Comparison of ENCODE assay signal across 23 cellular contexts in genomic region chr13:52701728-52702480, GRCh38. TPM values are rescaled to one million over a fixed set of nuclear protein-coding genes. Genes with fewer than 3 reads are reported as not detected.
"Had no signal": no experiment of that assay in that cellular context is flagged by ENCODE, and none has a peak within 500 bp of the region (broad histone marks: within the 10 kb centered on the region; RNA-seq: fewer than 3 reads in every experiment).

No MANE protein-coding gene starts in this region.

- H3K27me3 Mint-ChIP-seq: activated B cell treated with CpG ODN at 0.5 μM for 24 hours; natural killer cell treated with Interleukin-12 subunit alpha and Interleukin-12 subunit beta and Interleukin-15 and Interleukin-18, amount 100 ng/mL, for 72 hours; progenitor cell of endocrine pancreas had no signal

- H3K27ac ChIP-seq: coronary artery, upper lobe of left lung had no signal

- H3K27ac Mint-ChIP-seq: activated B cell treated with CpG ODN at 0.5 μM for 24 hours; natural killer cell treated with Interleukin-12 subunit alpha and Interleukin-12 subunit beta and Interleukin-15 and Interleukin-18, amount 100 ng/mL, for 72 hours; progenitor cell of endocrine pancreas had no signal

- H3K9me3 Mint-ChIP-seq: activated B cell treated with CpG ODN at 0.5 μM for 24 hours; natural killer cell treated with Interleukin-12 subunit alpha and Interleukin-12 subunit beta and Interleukin-15 and Interleukin-18, amount 100 ng/mL, for 72 hours had no signal

- H3K36me3 Mint-ChIP-seq: natural killer cell treated with Interleukin-12 subunit alpha and Interleukin-12 subunit beta and Interleukin-15 and Interleukin-18, amount 100 ng/mL, for 72 hours had no signal

- DNase-seq: activated B cell treated with CpG ODN at 0.5 μM for 24 hours; activated CD4-positive, alpha-beta T cell treated with anti-CD3 and anti-CD28 coated beads for 4 hours; activated CD4-positive, alpha-beta T cell treated with anti-CD3 and anti-CD28 coated beads, Interleukin-2, amount 50 U/mL, for 48 hours; activated naive CD4-positive, alpha-beta T cell treated with Interleukin-2 at 50 U/mL for 16 hours; activated T-cell treated with anti-CD3 and anti-CD28 coated beads, Interleukin-2, amount 50 U/mL, for 48 hours; amygdala; cerebellar nuclear complex; erythroblast; foreskin fibroblast; hippocampal formation; left ventricle myocardium superior; retina; stimulated activated CD4-positive, alpha-beta T cell treated with anti-CD3 and anti-CD28 coated beads, Interleukin-4, amount 100 ng/mL, for 1 hour; stimulated activated naive CD8-positive, alpha-beta T cell treated with anti-CD3 and anti-CD28 coated beads, Interleukin-15, Interleukin-2, amounts not matched to agents 100 U/mL and 50 U/mL, for 24 hours; upper lobe of left lung had no signal

- H3K4me3 ChIP-seq: coronary artery, upper lobe of left lung had no signal

- H3K27me3 ChIP-seq: upper lobe of left lung had no signal

- ATAC-seq: left ventricle myocardium superior; natural killer cell treated with Interleukin-12 subunit alpha and Interleukin-12 subunit beta and Interleukin-15 and Interleukin-18, amount 100 ng/mL, for 72 hours; stimulated activated naive CD8-positive, alpha-beta T cell treated with anti-CD3 and anti-CD28 coated beads, Interleukin-15, Interleukin-2, amounts not matched to agents 100 U/mL and 50 U/mL, for 24 hours had no signal

- FAIRE-seq: bronchial epithelial cell, endometrium had no signal

- H3K4me1 Mint-ChIP-seq: activated B cell treated with CpG ODN at 0.5 μM for 24 hours had no signal

- H3K9me3 ChIP-seq: upper lobe of left lung had no signal

- H3K4me3 Mint-ChIP-seq: activated B cell treated with CpG ODN at 0.5 μM for 24 hours; natural killer cell treated with Interleukin-12 subunit alpha and Interleukin-12 subunit beta and Interleukin-15 and Interleukin-18, amount 100 ng/mL, for 72 hours had no signal

RNA-seq across cellular contexts. Expression of gene CNMD, which starts 37.7 kb away (rescaled TPM):
- total RNA-seq: activated B cell treated with CpG ODN at 0.5 μM for 24 hours; bronchial epithelial cell; fibroblast of lung; left ventricle myocardium superior; natural killer cell treated with Interleukin-12 subunit alpha and Interleukin-12 subunit beta and Interleukin-15 and Interleukin-18, amount 100 ng/mL, for 72 hours; osteocyte; T-helper 2 cell treated with Interferon-gamma antibody and Interleukin-4, amounts not matched to agents 100 ng/mL and 5 ng/mL, for 36 hours had no signal
- polyA plus RNA-seq: fibroblast of lung had no signal
